ENCODE assay signal across 11 cellular contexts in the genomic region with DNA sequence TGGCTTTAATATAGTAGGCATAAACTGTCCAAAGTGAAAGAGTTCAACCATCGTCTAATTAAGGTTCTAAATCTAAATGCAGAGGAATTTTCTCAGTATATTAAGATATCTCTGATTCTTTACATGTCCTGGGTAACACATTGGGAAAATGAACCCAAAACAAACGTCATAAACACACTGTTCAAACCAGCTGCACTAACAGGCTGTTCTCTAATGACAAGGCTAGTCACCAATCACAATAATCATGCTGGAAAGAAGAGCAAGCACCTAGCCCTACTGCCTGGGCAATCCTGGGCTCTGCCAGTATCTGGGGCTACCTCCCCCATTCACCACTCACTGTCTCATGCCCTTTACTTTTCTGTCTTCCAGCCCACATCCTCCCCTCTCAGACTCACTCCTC.
"Had no signal": no experiment of that assay in that cellular context is flagged by ENCODE, and none has a peak within 500 bp of the region (broad histone marks: within the 10 kb centered on the region; RNA-seq: fewer than 3 reads in every experiment).

No MANE protein-coding gene starts in this region.

- H3K4me3 Mint-ChIP-seq: HFFc6, IgD-negative memory B cell had no signal

- H3K9ac ChIP-seq: GM23248, KMS-11 had no signal

- H2AFZ ChIP-seq: GM23248 had no signal

- FAIRE-seq: HepG2 had no signal

- H3K9me3 Mint-ChIP-seq: HFFc6, IgD-negative memory B cell had no signal

- H3K4me1 ChIP-seq: HAP-1 had no signal

- ATAC-seq: HCT116, HepG2 had no signal

- H3K27ac Mint-ChIP-seq: HFFc6, IgD-negative memory B cell had no signal

- DNase-seq: GM23248, GOT3, H7, HFFc6, KBM-7 had no signal

- H3K4me1 Mint-ChIP-seq: IgD-negative memory B cell had no signal

- H3K36me3 ChIP-seq: HAP-1 had no signal

- H3K9me3 ChIP-seq: HAP-1 had no signal

- H3K27ac ChIP-seq: GM23248, HL-60, KMS-11 had no signal

- H3K4me2 ChIP-seq: KMS-11 had no signal

- H3K4me3 ChIP-seq: GM23248, HAP-1 had no signal

- H3K36me3 Mint-ChIP-seq: IgD-negative memory B cell had no signal
